ENCODE assay signal across 8 cellular contexts in the genomic region with DNA sequence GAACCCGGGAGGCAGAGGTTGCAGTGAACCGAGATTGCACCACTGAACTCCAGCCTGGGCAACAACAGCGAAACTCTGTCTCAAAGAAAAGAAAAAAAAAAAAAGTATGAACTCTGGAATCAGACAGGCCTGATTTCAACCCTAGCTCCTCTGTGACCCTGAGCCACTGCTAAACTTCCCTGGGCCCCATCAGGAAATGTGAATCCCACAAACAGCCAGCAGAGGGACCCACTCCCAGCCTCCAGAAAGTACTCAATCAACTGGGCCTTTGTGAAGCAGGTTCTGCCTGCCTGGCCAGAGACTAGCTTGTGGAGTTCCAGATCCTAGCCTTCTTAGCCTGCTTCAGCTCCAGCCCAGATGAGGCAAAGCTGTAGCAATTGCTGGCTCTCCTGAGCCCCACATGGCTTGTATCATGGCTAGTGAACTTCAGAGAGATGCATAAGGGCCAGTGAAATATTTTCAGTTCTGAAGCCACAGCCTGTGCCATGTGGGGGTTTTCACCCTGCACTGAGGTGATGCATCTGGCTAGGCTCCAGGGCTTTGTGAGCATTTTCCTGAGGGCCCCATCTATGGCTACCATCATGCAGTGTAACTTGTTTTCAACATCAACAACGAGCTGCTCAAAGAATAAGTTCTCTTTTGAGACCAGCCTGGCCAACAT. TPM values are rescaled to one million over a fixed set of nuclear protein-coding genes. Genes with fewer than 3 reads are reported as not detected.
A peak's percentile ranks its signal among the peaks of the same experiment; 100 is the strongest.
DNase-seq lines count a peak whose midpoint lies in the region; ATAC-seq lines count a peak whose summit lies in the region.

No MANE protein-coding gene starts in this region.

- ATAC-seq in GM21447 (IDR thresholded peaks at IDR 0.05; ENCODE audit: unreplicated experiment), result peak; percentile 80
- peak; percentile 75 to 83 for ATAC-seq in activated naive CD4-positive, alpha-beta T cell treated with anti-CD3 and anti-CD28 coated beads, Interleukin-2, amount 50 U/mL, for 72 hours
- ATAC-seq in sciatic nerve, result peak; percentile 45

- H3K9me3 Mint-ChIP-seq in activated naive CD4-positive, alpha-beta T cell treated with anti-CD3 and anti-CD28 coated beads, Interleukin-2, amount 50 U/mL, for 72 hours, result no peaks in the 10 kb centered on the region

- intact Hi-C loops in cardiac septum (cut with DNase I), result no loop called here
- intact Hi-C loops in sciatic nerve (cut with DNase I), result no loop called here

- H3K27ac Mint-ChIP-seq in activated naive CD4-positive, alpha-beta T cell treated with anti-CD3 and anti-CD28 coated beads, Interleukin-2, amount 50 U/mL, for 72 hours, result no peak overlapping the region

- DNase-seq in EH (ENCODE audit: low read depth) (peak; percentile 58), HT-29 (ENCODE audit: low spot score) (peak; percentile 87), SHP77 (lab: John Stamatoyannopoulos, UW) (peak; percentile 11 to 22), cardiac septum (ENCODE audit: low spot score) (peak; percentile 78), sciatic nerve (ENCODE audit: low spot score) (no peak), occipital lobe (lab: John Stamatoyannopoulos, UW) (no peak)
- peak in 1 of 2 donors; percentile 50 for DNase-seq in activated naive CD4-positive, alpha-beta T cell treated with anti-CD3 and anti-CD28 coated beads, Interleukin-2, amount 50 U/mL, for 72 hours (ENCODE audit: low spot score in 2 of 2)

- no peaks in the 10 kb centered on the region for H3K36me3 Mint-ChIP-seq in activated naive CD4-positive, alpha-beta T cell treated with anti-CD3 and anti-CD28 coated beads, Interleukin-2, amount 50 U/mL, for 72 hours

RNA-seq across cellular contexts. Expression of a gene that starts 7.2 kb away (rescaled TPM):
- 51.1 and 53.2 TPM in 2 replicates for total RNA-seq in HT-29 (2014; rRNA removed; shearing (Covaris generic))
- 10 to 100 TPM; 35.4 to 77.8 TPM for total RNA-seq in activated naive CD4-positive, alpha-beta T cell treated with anti-CD3 and anti-CD28 coated beads, Interleukin-2, amount 50 U/mL, for 72 hours
- 87.6 TPM for total RNA-seq in cardiac septum
- 111 TPM for total RNA-seq in sciatic nerve
- total RNA-seq in occipital lobe, result 121 TPM

RNA-seq across cellular contexts. Expression of a gene that starts 28.5 kb away (rescaled TPM):
- 24.7 and 28.1 TPM in 2 replicates for total RNA-seq in HT-29 (2014; rRNA removed; shearing (Covaris generic))
- total RNA-seq in activated naive CD4-positive, alpha-beta T cell treated with anti-CD3 and anti-CD28 coated beads, Interleukin-2, amount 50 U/mL, for 72 hours, result 10 to 100 TPM; 13.6 to 50.9 TPM
- 27.4 TPM for total RNA-seq in cardiac septum
- total RNA-seq in sciatic nerve, result 18.9 TPM
- 16.1 TPM for total RNA-seq in occipital lobe

RNA-seq across cellular contexts. Expression of a gene that starts 37.4 kb away (rescaled TPM):
- total RNA-seq in HT-29 (2014; rRNA removed; shearing (Covaris generic)), result not detected in 2 replicates
- not detected for total RNA-seq in activated naive CD4-positive, alpha-beta T cell treated with anti-CD3 and anti-CD28 coated beads, Interleukin-2, amount 50 U/mL, for 72 hours
- total RNA-seq in cardiac septum, result 0.59 TPM
- not detected for total RNA-seq in sciatic nerve
- not detected for total RNA-seq in occipital lobe

Comparison
In these comparisons a context has a peak if more than half of its experiments do, and no peak if none do; other contexts are left out.
1. DNase-seq: peak in EH (single experiment), HT-29 (single experiment), SHP77 (2 of 2) and cardiac septum (single experiment); none in sciatic nerve (single experiment) and occipital lobe (single experiment).
2. Peak in every context shown above with its lines, with median percentiles within 50 percentile points of each other: ATAC-seq.